Comparison of ENCODE assay signal across 1 cellular context in genomic region chr17:12568358-12569251, GRCh38.
TF ChIP-seq lines count a peak whose summit lies in the region.

No MANE protein-coding gene starts in this region.

TF ChIP-seq in IMR-90, 13 proteins besides CTCF, POLR2A, EP300 and RAD21 (continued from another document):
- peak; percentile 48 for TF ChIP-seq CEBPB (IDR thresholded peaks at IDR 0.05; ENCODE audit: low read depth, low read length)
- no peak for TF ChIP-seq CHD1 (IDR thresholded peaks at IDR 0.05; ENCODE audit: low read depth, low read length)
- TF ChIP-seq MAZ (IDR thresholded peaks at IDR 0.05; ENCODE audit: borderline replicate concordance, low read depth, low read length) = no peak
- no peak for TF ChIP-seq RCOR1 (IDR thresholded peaks at IDR 0.05; ENCODE audit: insufficient replicate concordance, low read length)
